In genomic region chr2:192194866-192195547, GRCh38 we compare ENCODE assay signal across 8 cellular contexts. TPM values are rescaled to one million over a fixed set of nuclear protein-coding genes. Genes with fewer than 3 reads are reported as not detected.
DNase-seq lines count a peak whose midpoint lies in the region; ATAC-seq and TF ChIP-seq lines count a peak whose summit lies in the region.

Gene TMEFF2, minus strand, starts transcription at chr2:192194933. Its CDS starts 409 bp downstream, at chr2:192194524.

- H3K36me3 Mint-ChIP-seq in activated naive CD4-positive, alpha-beta T cell treated with anti-CD3 and anti-CD28 coated beads, Interleukin-2, amount 10 ng/mL, durations not matched to agents 7 days and 5 days = no peaks in the 10 kb centered on the region
- no peaks in the 10 kb centered on the region for H3K36me3 Mint-ChIP-seq in nephron progenitor cell (ENCODE audit: low read depth)

- TF ChIP-seq CTCF in gastroesophageal sphincter (IDR thresholded peaks at IDR 0.05) (peak in 1 of 4 experiments; percentile 2), nephron progenitor cell (IDR thresholded peaks at IDR 0.05) (no peak), tibial artery (IDR thresholded peaks at IDR 0.05) (no peak)

- peaks cover 83% of the 10 kb centered on the region for H3K27me3 ChIP-seq in gastroesophageal sphincter
- H3K27me3 ChIP-seq in tibial artery = peaks cover 9 to 64% of the 10 kb centered on the region in 2 donors

- TF ChIP-seq POLR2A in gastroesophageal sphincter (IDR thresholded peaks at IDR 0.05) = peak in 1 of 2 donors; percentile 13

- H3K9me3 ChIP-seq in gastroesophageal sphincter (no peaks in the 10 kb centered on the region), tibial artery (no peaks in the 10 kb centered on the region)

- 0% methylated on average over 4 of the region's 64 CpGs; no CpG with 5 or more reads in 1 of the 2 donors for WGBS in gastroesophageal sphincter (ENCODE audit: low coverage in 1 of 2), 2 donors

- H3K27ac Mint-ChIP-seq in activated naive CD4-positive, alpha-beta T cell treated with anti-CD3 and anti-CD28 coated beads, Interleukin-2, amount 10 ng/mL, durations not matched to agents 7 days and 5 days = no peak within 1 kb of the TSS
- no peak within 1 kb of the TSS for H3K27ac Mint-ChIP-seq in nephron progenitor cell

- H3K4me1 Mint-ChIP-seq in activated naive CD4-positive, alpha-beta T cell treated with anti-CD3 and anti-CD28 coated beads, Interleukin-2, amount 10 ng/mL, durations not matched to agents 7 days and 5 days = peaks cover 29% of the 10 kb centered on the region
- peaks cover 32% of the 10 kb centered on the region for H3K4me1 Mint-ChIP-seq in nephron progenitor cell

- no peaks in the 10 kb centered on the region for H3K9me3 Mint-ChIP-seq in activated naive CD4-positive, alpha-beta T cell treated with anti-CD3 and anti-CD28 coated beads, Interleukin-2, amount 10 ng/mL, durations not matched to agents 7 days and 5 days
- H3K9me3 Mint-ChIP-seq in nephron progenitor cell = no peaks in the 10 kb centered on the region

- no peak for TF ChIP-seq EP300 in gastroesophageal sphincter (IDR thresholded peaks at IDR 0.05)

- DNase-seq in A172 (ENCODE audit: low spot score) (peak; percentile 88), NCI-H82 (lab: John Stamatoyannopoulos, UW) (peak; percentile 96), nephron progenitor cell (peak; percentile 88), tibial artery (peak; percentile 36 to 66)
- peak; percentile 61 for DNase-seq in activated naive CD4-positive, alpha-beta T cell treated with anti-CD3 and anti-CD28 coated beads, Interleukin-2, amount 10 ng/mL, durations not matched to agents 7 days and 5 days

- H3K27ac ChIP-seq in gastroesophageal sphincter (no peak within 1 kb of the TSS), tibial artery (no peak within 1 kb of the TSS)

- peak within 1 kb of the TSS; percentile 23 to 55 for H3K4me3 ChIP-seq in gastroesophageal sphincter
- peak within 1 kb of the TSS; percentile 43 to 58 for H3K4me3 ChIP-seq in tibial artery

- ATAC-seq in GM19043 (IDR thresholded peaks at IDR 0.05; ENCODE audit: low read depth, unreplicated experiment) (peak; percentile 60), HG03432 (IDR thresholded peaks at IDR 0.05; ENCODE audit: unreplicated experiment) (peak; percentile 81), gastroesophageal sphincter (peak; percentile 72)

- intact Hi-C loops in tibial artery (cut with DNase I; ENCODE audit: low total_unique reads) = no loop called here

- H3K4me3 Mint-ChIP-seq in activated naive CD4-positive, alpha-beta T cell treated with anti-CD3 and anti-CD28 coated beads, Interleukin-2, amount 10 ng/mL, durations not matched to agents 7 days and 5 days = peak within 1 kb of the TSS; percentile 61
- peak within 1 kb of the TSS; percentile 71 for H3K4me3 Mint-ChIP-seq in nephron progenitor cell

- H3K27me3 Mint-ChIP-seq in activated naive CD4-positive, alpha-beta T cell treated with anti-CD3 and anti-CD28 coated beads, Interleukin-2, amount 10 ng/mL, durations not matched to agents 7 days and 5 days = peaks cover 54% of the 10 kb centered on the region
- peaks cover 90% of the 10 kb centered on the region for H3K27me3 Mint-ChIP-seq in nephron progenitor cell (ENCODE audit: low read depth, poor library complexity)

- peaks cover 0 to 36% (median 25%) of the 10 kb centered on the region in 3 donors for H3K4me1 ChIP-seq in gastroesophageal sphincter
- H3K4me1 ChIP-seq in tibial artery = peaks cover 4 to 32% (median 27%) of the 10 kb centered on the region in 4 donors

- no peaks in the 10 kb centered on the region for H3K36me3 ChIP-seq in gastroesophageal sphincter
- H3K36me3 ChIP-seq in tibial artery = no peaks in the 10 kb centered on the region

- CTCF ChIA-PET in activated naive CD4-positive, alpha-beta T cell treated with anti-CD3 and anti-CD28 coated beads, Interleukin-2, amount 10 ng/mL, durations not matched to agents 7 days and 5 days (lab: Charles Lee) = interaction anchor here (2.0 kb wide), 1 partner anchor 33 kb away, joined by 8 read pairs; no protein-coding TSS in a partner anchor

RNA-seq across cellular contexts. Expression of gene TMEFF2, which starts in this region (rescaled TPM):
- total RNA-seq in A172 (2014; rRNA removed; shearing (Covaris generic)) = 11.1 and 15.2 TPM in 2 replicates
- 1 to 10 TPM in 2 of 4 donors, under 1 TPM in 2; 0.42 to 3.0 (median 0.83) TPM for total RNA-seq in gastroesophageal sphincter
